9 cellular contexts compared by ENCODE assay signal in genomic region chr15:90231028-90232017, GRCh38. TPM values are rescaled to one million over a fixed set of nuclear protein-coding genes. Genes with fewer than 3 reads are reported as not detected.
A peak's percentile ranks its signal among the peaks of the same experiment; 100 is the strongest.
DNase-seq lines count a peak whose midpoint lies in the region; ATAC-seq and TF ChIP-seq lines count a peak whose summit lies in the region.
"Had no signal": no experiment of that assay in that cellular context is flagged by ENCODE, and none has a peak within 500 bp of the region (broad histone marks: within the 10 kb centered on the region; RNA-seq: fewer than 3 reads in every experiment).

No MANE protein-coding gene starts in this region.

- no peak for TF ChIP-seq CTCF in esophagus squamous epithelium (IDR thresholded peaks at IDR 0.05)
- TF ChIP-seq CTCF in endothelial cell (IDR thresholded peaks at IDR 0.05; ENCODE audit: unreplicated experiment): no peak

- intact Hi-C loops in esophagus squamous epithelium (cut with DNase I): no loop called here

- H3K27ac Mint-ChIP-seq in endothelial cell (ENCODE audit: unreplicated experiment): no peak overlapping the region

- no peak overlapping the region for H3K4me3 Mint-ChIP-seq in endothelial cell (ENCODE audit: unreplicated experiment)

- H3K4me3 ChIP-seq in esophagus squamous epithelium: peak overlapping the region in 1 of 4 donors; percentile 82

- H3K27me3 ChIP-seq in esophagus squamous epithelium: no peaks in the 10 kb centered on the region

- H3K9me3 ChIP-seq in esophagus squamous epithelium: no peaks in the 10 kb centered on the region

- H3K27ac ChIP-seq in esophagus squamous epithelium: peak overlapping the region; percentile 90 to 98 (median 96)

- peaks cover 1% of the 10 kb centered on the region for H3K27me3 Mint-ChIP-seq in endothelial cell (ENCODE audit: unreplicated experiment)

- peaks cover 15% of the 10 kb centered on the region for H3K36me3 Mint-ChIP-seq in endothelial cell (ENCODE audit: low read depth, unreplicated experiment)

- H3K4me1 Mint-ChIP-seq in endothelial cell (ENCODE audit: unreplicated experiment): peaks cover 14% of the 10 kb centered on the region

- 30 to 36% methylated on average over 13 to 15 of the region's 27 CpGs for WGBS in esophagus squamous epithelium, 2 donors

- H3K9me3 Mint-ChIP-seq in endothelial cell (ENCODE audit: unreplicated experiment): no peaks in the 10 kb centered on the region

- peak; percentile 54 to 60 for DNase-seq in activated CD8-positive, alpha-beta memory T cell treated with anti-CD3 and anti-CD28 coated beads for 1 hour (ENCODE audit: extremely low read depth in 1 of 2, low read depth in 1 of 2)
- DNase-seq in esophagus squamous epithelium (lab: John Stamatoyannopoulos, UW): peak; percentile 20
- peak; percentile 40 to 60 (median 50) for DNase-seq in stimulated activated CD4-positive, alpha-beta T cell treated with anti-CD3 and anti-CD28 coated beads, TNF-alpha, amount 100 ng/mL, for 24 hours (ENCODE audit: low read depth in 3 of 3)
- no peak for DNase-seq in NCI-H226
- no peak for DNase-seq in endothelial cell (ENCODE audit: low spot score)
- DNase-seq in EL: no peak
- no peak for DNase-seq in DMS79 treated with DMSO at 0.1 percent for 48 hours (lab: John Stamatoyannopoulos, UW)

- peak; percentile 33 for ATAC-seq in HG03175 (IDR thresholded peaks at IDR 0.05; ENCODE audit: unreplicated experiment)

- peaks cover 20 to 57% (median 33%) of the 10 kb centered on the region in 3 donors for H3K36me3 ChIP-seq in esophagus squamous epithelium

- peaks cover 26 to 78% (median 48%) of the 10 kb centered on the region in 3 donors for H3K4me1 ChIP-seq in esophagus squamous epithelium

- TF ChIP-seq POLR2A in esophagus squamous epithelium (IDR thresholded peaks at IDR 0.05): peak in 1 of 4 donors; percentile 28

RNA-seq across cellular contexts. Expression of gene CIB1, which starts 2.4 kb away (rescaled TPM):
- total RNA-seq in esophagus squamous epithelium (10 to 100 TPM; 44.2 to 58.9 (median 45.9) TPM), endothelial cell (ENCODE audit: unreplicated experiment) (19.8 TPM)

RNA-seq across cellular contexts. Expression of gene GDPGP1, which starts 2.7 kb away (rescaled TPM):
- total RNA-seq in esophagus squamous epithelium (1 to 10 TPM; 4.7 to 8.4 (median 5.5) TPM), endothelial cell (ENCODE audit: unreplicated experiment) (7.7 TPM)

RNA-seq across cellular contexts. Expression of gene TTLL13, which starts 18.0 kb away (rescaled TPM):
- total RNA-seq in esophagus squamous epithelium: not detected
- total RNA-seq in endothelial cell (ENCODE audit: unreplicated experiment): not detected
- total RNA-seq: HT1080 had no signal

RNA-seq across cellular contexts. Expression of gene SEMA4B, which starts 30.2 kb away (rescaled TPM):
- 100 to 1,000 TPM in 3 of 4 donors, 10 to 100 TPM in 1; 87.9 to 209 (median 136) TPM for total RNA-seq in esophagus squamous epithelium
- 11.2 TPM for total RNA-seq in endothelial cell (ENCODE audit: unreplicated experiment)

RNA-seq across cellular contexts. Expression of gene NGRN, which starts 34.1 kb away (rescaled TPM):
- 10 to 100 TPM; 35.4 to 59.5 (median 43.3) TPM for total RNA-seq in esophagus squamous epithelium
- total RNA-seq in endothelial cell (ENCODE audit: unreplicated experiment): 69.0 TPM

Comparison
In these comparisons a context has a peak if more than half of its experiments do, and no peak if none do; other contexts are left out.
1. DNase-seq: peak in activated CD8-positive, alpha-beta memory T cell treated with anti-CD3 and anti-CD28 coated beads for 1 hour (2 of 2), esophagus squamous epithelium (single experiment) and stimulated activated CD4-positive, alpha-beta T cell treated with anti-CD3 and anti-CD28 coated beads, TNF-alpha, amount 100 ng/mL, for 24 hours (3 of 3); none in NCI-H226 (single experiment), endothelial cell (single experiment), EL (single experiment) and DMS79 treated with DMSO at 0.1 percent for 48 hours (single experiment).